Comparison of ENCODE assay signal across 2 cellular contexts in genomic region chr2:9141379-9141667, GRCh38.
TF ChIP-seq lines count a peak whose summit lies in the region.

No MANE protein-coding gene starts in this region.

TF ChIP-seq in HepG2, 621 proteins besides CTCF, POLR2A, EP300 and RAD21 (continued from another document):
- TF ChIP-seq SNRNP70 (IDR thresholded peaks at IDR 0.05; ENCODE audit: low read depth, low read length) (no peak), NFE2L2 (IDR thresholded peaks at IDR 0.05; ENCODE audit: low read length) (no peak), ZNF768 (CRISPR knock-in tag; IDR thresholded peaks at IDR 0.05) (peak; percentile 90)
TF ChIP-seq in HepG2: peak in this region for 1.

TF ChIP-seq in H1, 55 proteins besides CTCF, POLR2A, EP300 and RAD21 (continued from another document):
- no peak for TF ChIP-seq SAP30 (IDR thresholded peaks at IDR 0.05; ENCODE audit: insufficient read depth, insufficient replicate concordance, low read length)
- TF ChIP-seq TEAD4 (IDR thresholded peaks at IDR 0.05; ENCODE audit: low read depth, low read length) = no peak
- TF ChIP-seq TAF1 (IDR thresholded peaks at IDR 0.05; ENCODE audit: low read depth, low read length) = no peak
- no peak for TF ChIP-seq EGR1 (IDR thresholded peaks at IDR 0.05; ENCODE audit: borderline replicate concordance, low read depth, low read length)
- TF ChIP-seq ATF2 (IDR thresholded peaks at IDR 0.05; ENCODE audit: low read length) = no peak
- TF ChIP-seq SP1 (IDR thresholded peaks at IDR 0.05; ENCODE audit: low read depth, low read length) = no peak
- TF ChIP-seq YY1 (IDR thresholded peaks at IDR 0.05; ENCODE audit: low read depth, low read length) = no peak
- no peak for TF ChIP-seq RNF2 (IDR thresholded peaks at IDR 0.05; ENCODE audit: borderline replicate concordance, low read depth, low read length, missing control alignments, poor library complexity, severe bottlenecking)
- no peak for TF ChIP-seq SP4 (IDR thresholded peaks at IDR 0.05; ENCODE audit: low read length)
- TF ChIP-seq TCF12 (IDR thresholded peaks at IDR 0.05; ENCODE audit: low read depth, low read length) = no peak
TF ChIP-seq in H1: peak in this region for 0.
